Comparison of ENCODE assay signal across 13 cellular contexts in genomic region chr5:53642006-53642405, GRCh38.
A peak's percentile ranks its signal among the peaks of the same experiment; 100 is the strongest.
DNase-seq lines count a peak whose midpoint lies in the region; ATAC-seq and TF ChIP-seq lines count a peak whose summit lies in the region.
"Had no signal": no experiment of that assay in that cellular context is flagged by ENCODE, and none has a peak within 500 bp of the region (broad histone marks: within the 10 kb centered on the region; RNA-seq: fewer than 3 reads in every experiment).

No MANE protein-coding gene starts in this region.

- no peaks in the 10 kb centered on the region for H3K79me2 ChIP-seq in SU-DHL-6 (ENCODE audit: insufficient read depth, low read length)

- H3F3A ChIP-seq in SU-DHL-6 (ENCODE audit: insufficient read depth) = no peaks in the 10 kb centered on the region

- no peaks in the 10 kb centered on the region for H4K20me1 ChIP-seq in SU-DHL-6 (ENCODE audit: low read depth, low read length)

- peak; percentile 20 for DNase-seq in AG20443 (ENCODE audit: low spot score)
- peak; percentile 41 for DNase-seq in HT1080 (ENCODE audit: low read depth)
- no peak for DNase-seq in NCI-H2171 (lab: John Stamatoyannopoulos, UW)
- no peak for DNase-seq in NCI-H146 treated with DMSO at 0.1 percent for 48 hours (lab: John Stamatoyannopoulos, UW; ENCODE audit: unreplicated experiment)
- DNase-seq: psoas muscle; stimulated activated CD4-positive, alpha-beta T cell treated with anti-CD3 and anti-CD28 coated beads, Interleukin-4, amount 100 ng/mL, for 24 hours; stimulated activated naive B cell treated with anti-CD40 and anti-IgM and Interleukin-4, amounts not matched to agents 10 μg/mL and 1 μg/mL and 100 μg/mL, for 72 hours had no signal

- H3K27ac ChIP-seq in SU-DHL-6 (ENCODE audit: low read depth, low read length) = peak overlapping the region; percentile 34; the same call in 1 of the 2 replicates
- peak overlapping the region; percentile 3 for H3K27ac ChIP-seq in iPS-18a (ENCODE audit: low read length)
- H3K27ac ChIP-seq: C4-2B, psoas muscle had no signal

- H3K9ac ChIP-seq in SU-DHL-6 (ENCODE audit: low read length) (no peak overlapping the region), iPS-18a (ENCODE audit: low read length) (no peak overlapping the region)

- H3K27me3 ChIP-seq in SU-DHL-6 (ENCODE audit: low read length) (no peaks in the 10 kb centered on the region), iPS-18a (ENCODE audit: control insufficient read depth, insufficient read depth, low read length) (no peaks in the 10 kb centered on the region)

- H3K4me2 ChIP-seq in SU-DHL-6 (ENCODE audit: low read depth, low read length, poor library complexity, severe bottlenecking) = peak overlapping the region; percentile 38

- peaks cover 62% of the 10 kb centered on the region for H3K4me1 ChIP-seq in iPS-18a (ENCODE audit: control insufficient read depth, low read depth, low read length)

- H3K36me3 ChIP-seq in SU-DHL-6 (ENCODE audit: low read length) = no peaks in the 10 kb centered on the region; the same call in 1 of the 2 replicates
- no peaks in the 10 kb centered on the region for H3K36me3 ChIP-seq in iPS-18a (ENCODE audit: control insufficient read depth, low read depth, low read length)

- H3K4me3 ChIP-seq in SU-DHL-6 (ENCODE audit: insufficient read depth, low read length, poor library complexity, severe bottlenecking) (no peak overlapping the region), iPS-18a (ENCODE audit: low read length) (peak overlapping the region; percentile 12)
- H3K4me3 ChIP-seq: psoas muscle had no signal

- TF ChIP-seq CTCF in SU-DHL-6 (IDR thresholded peaks at IDR 0.05; ENCODE audit: insufficient read depth, low read length, poor library complexity, severe bottlenecking) = no peak

- H2AFZ ChIP-seq in SU-DHL-6 (ENCODE audit: low read depth, low read length, severe bottlenecking) = no peak overlapping the region

- ATAC-seq in HG03039 (IDR thresholded peaks at IDR 0.05; ENCODE audit: unreplicated experiment) = no peak
- no peak for ATAC-seq in HG03520 (IDR thresholded peaks at IDR 0.05; ENCODE audit: unreplicated experiment)
- ATAC-seq: Panc1; psoas muscle; stimulated activated naive B cell treated with anti-CD40 and anti-IgM and Interleukin-4, amounts not matched to agents 10 μg/mL and 1 μg/mL and 100 μg/mL, for 72 hours had no signal

- H3K9me3 ChIP-seq in SU-DHL-6 (ENCODE audit: insufficient read depth, low read length) (no peaks in the 10 kb centered on the region), iPS-18a (ENCODE audit: control insufficient read depth, low read depth, low read length) (no peaks in the 10 kb centered on the region)
- H3K9me3 ChIP-seq: psoas muscle had no signal

- H3K9me2 ChIP-seq in SU-DHL-6 (replicated peaks; ENCODE audit: insufficient read depth, low read length) = no peaks in the 10 kb centered on the region

Comparison
In these comparisons a context has a peak if more than half of its experiments do, and no peak if none do; other contexts are left out.
1. DNase-seq: peak in AG20443 (single experiment) and HT1080 (single experiment); none in NCI-H2171 (single experiment) and NCI-H146 treated with DMSO at 0.1 percent for 48 hours (single experiment).